Comparison of ENCODE assay signal across 18 cellular contexts in genomic region chr3:149186726-149187125, GRCh38. TPM values are rescaled to one million over a fixed set of nuclear protein-coding genes. Genes with fewer than 3 reads are reported as not detected.
DNase-seq lines count a peak whose midpoint lies in the region; ATAC-seq, FAIRE-seq and TF ChIP-seq lines count a peak whose summit lies in the region.
"Had no signal": no experiment of that assay in that cellular context is flagged by ENCODE, and none has a peak within 500 bp of the region (broad histone marks: within the 10 kb centered on the region; RNA-seq: fewer than 3 reads in every experiment).

No MANE protein-coding gene starts in this region.

- POLR2A ChIA-PET in HepG2 (lab: Yijun Ruan, JAX), result no interaction called here

- no peak for TF ChIP-seq EP300 in HepG2 (IDR thresholded peaks at IDR 0.05; ENCODE audit: low read depth in 2 of 2, low read length in 2 of 2)
- no peak for TF ChIP-seq EP300 in HepG2 (CRISPR knock-in tag; IDR thresholded peaks at IDR 0.05; ENCODE audit: borderline replicate concordance)

- peaks cover 0 to 8% (median 0%) of the 10 kb centered on the region in 5 experiments for H3K9me3 Mint-ChIP-seq in brain

- in situ Hi-C loops in HepG2 (cut with HindIII; ENCODE audit: extremely low pct_ligation_motif_present, low pct_unique_long_range_greater_than_20kb), result no loop called here

- H4K20me1 ChIP-seq in HepG2 (ENCODE audit: insufficient read depth, low read length), result no peaks in the 10 kb centered on the region

- H3K27ac ChIP-seq in right lobe of liver, result no peak overlapping the region
- no peak overlapping the region for H3K27ac ChIP-seq in HepG2 (ENCODE audit: extremely low read length, insufficient read depth, low read length)
- peak overlapping the region; percentile 58 for H3K27ac ChIP-seq in mesodermal cell (ENCODE audit: low read depth, low read length, severe bottlenecking)
- H3K27ac ChIP-seq: HL-60 had no signal

- TF ChIP-seq POLR2A in right lobe of liver (IDR thresholded peaks at IDR 0.05) (peak; percentile 36), HepG2 (IDR thresholded peaks at IDR 0.05; ENCODE audit: insufficient read depth in 1 of 2, low read depth in 2 of 2, low read length in 2 of 2) (no peak)

- H3K36me3 ChIP-seq in right lobe of liver, result peaks cover 0 to 76% (median 33%) of the 10 kb centered on the region in 4 donors
- H3K36me3 ChIP-seq in HepG2 (replicated peaks in 1 of 2; ENCODE audit: control insufficient read depth in 1 of 2, insufficient read depth in 2 of 2, low read length in 2 of 2), result peaks cover 9 to 56% of the 10 kb centered on the region in 2 experiments
- no peaks in the 10 kb centered on the region for H3K36me3 ChIP-seq in mesodermal cell (ENCODE audit: control insufficient read depth, insufficient read depth, low read length)
- H3K36me3 ChIP-seq: BE2C, HAP-1 had no signal

- no peak overlapping the region for H3K9ac ChIP-seq in HepG2 (ENCODE audit: insufficient read depth, low read depth, low read length)

- no peak for TF ChIP-seq RAD21 in HepG2 (CRISPR knock-in tag; IDR thresholded peaks at IDR 0.05)

- no TSS peak for BruUV-seq in HepG2 (replicated peaks; lab: Mats Ljungman, UMichigan)

- H3K27me3 ChIP-seq in right lobe of liver (no peaks in the 10 kb centered on the region), HepG2 (ENCODE audit: control insufficient read depth in 1 of 2, insufficient read depth in 2 of 2, low read length in 2 of 2) (no peaks in the 10 kb centered on the region)
- H3K27me3 ChIP-seq: BE2C had no signal

- no peak overlapping the region for H3K4me3 Mint-ChIP-seq in brain
- H3K4me3 Mint-ChIP-seq: CD4-positive, CD25-positive, alpha-beta regulatory T cell had no signal

- H3K4me1 Mint-ChIP-seq in brain, result peaks cover 6% of the 10 kb centered on the region
- H3K4me1 Mint-ChIP-seq: CD4-positive, CD25-positive, alpha-beta regulatory T cell had no signal

- FAIRE-seq in HepG2 (lab: Jason Lieb, UNC), result no peak
- FAIRE-seq: GM12891 had no signal

- WGBS in right lobe of liver (ENCODE audit: insufficient coverage, low coverage, low lambda C conversion rate, missing lambda C conversion rate), result 97% methylated on average over 3 of the region's 3 CpGs
- 93% methylated on average over 3 of the region's 3 CpGs for WGBS in HepG2 (ENCODE audit: low lambda C conversion rate)
- WGBS in mesodermal cell (ENCODE audit: insufficient coverage in 2 of 2), 2 experiments, result 67 to 72% methylated on average over 1 to 2 of the region's 3 CpGs

- peaks cover 8% of the 10 kb centered on the region for H3K36me3 Mint-ChIP-seq in brain

- ATAC-seq in right lobe of liver, result peak in 1 of 4 donors; percentile 3
- no peak for ATAC-seq in HepG2
- no peak for ATAC-seq in GM21786 (IDR thresholded peaks at IDR 0.05; ENCODE audit: unreplicated experiment)

- no peaks in the 10 kb centered on the region for H3K27me3 Mint-ChIP-seq in brain

- no peak for DNase-seq in right lobe of liver
- DNase-seq in HepG2 (ENCODE audit: low spot score), result no peak
- no peak for DNase-seq in effector CD8-positive, alpha-beta T cell (lab: John Stamatoyannopoulos, UW)
- DNase-seq in middle frontal gyrus (ENCODE audit: extremely low spot score, low spot score), result no peak
- DNase-seq in Kasumi-1 (lab: John Stamatoyannopoulos, UW), result no peak
- DNase-seq: 8988T; BE2C; Calu3; CD4-positive, CD25-positive, alpha-beta regulatory T cell; NCI-H1105; NCI-H2081 had no signal

- H3K79me2 ChIP-seq in HepG2 (ENCODE audit: insufficient read depth, low read length), result no peaks in the 10 kb centered on the region

- intact Hi-C loops in right lobe of liver (cut with DNase I) (no loop called here), HepG2 (cut with micrococcal nuclease; ENCODE audit: unreplicated experiment) (no loop called here)

- H2AFZ ChIP-seq in HepG2 (ENCODE audit: low read length), result no peak overlapping the region

- H3K4me1 ChIP-seq in right lobe of liver (no peaks in the 10 kb centered on the region), HepG2 (ENCODE audit: insufficient read depth, low read length) (no peaks in the 10 kb centered on the region), mesodermal cell (ENCODE audit: control insufficient read depth, insufficient read depth, low read length, poor library complexity, severe bottlenecking) (no peaks in the 10 kb centered on the region)
- H3K4me1 ChIP-seq: HAP-1 had no signal

- H3K4me3 ChIP-seq in right lobe of liver (no peak overlapping the region), HepG2 (replicated peaks in 1 of 3; ENCODE audit: insufficient read depth in 1 of 3, low read depth in 2 of 3, low read length in 3 of 3) (no peak overlapping the region), mesodermal cell (ENCODE audit: extremely low read depth, insufficient read depth, low read length, poor library complexity, severe bottlenecking) (no peak overlapping the region)
- H3K4me3 ChIP-seq: HAP-1 had no signal

- H3K27ac Mint-ChIP-seq in brain, result peak overlapping the region in 4 of 5 experiments; percentile 63 to 96 (median 82)
- H3K27ac Mint-ChIP-seq: CD4-positive, CD25-positive, alpha-beta regulatory T cell had no signal

- no peaks in the 10 kb centered on the region for H3K9me3 ChIP-seq in right lobe of liver
- H3K9me3 ChIP-seq in HepG2 (ENCODE audit: low read length), result no peaks in the 10 kb centered on the region
- no peaks in the 10 kb centered on the region for H3K9me3 ChIP-seq in mesodermal cell (ENCODE audit: control insufficient read depth, low read length)
- H3K9me3 ChIP-seq: BE2C, HAP-1 had no signal

- TF ChIP-seq CTCF in right lobe of liver (IDR thresholded peaks at IDR 0.05) (no peak), HepG2 (CRISPR knock-in tag; IDR thresholded peaks at IDR 0.05) (no peak), brain (conservative IDR thresholded peaks at IDR 0.05) (no peak)

- H3K4me2 ChIP-seq in HepG2 (ENCODE audit: low read depth, low read length), result no peak overlapping the region

- CTCF ChIA-PET in HepG2 (lab: Yijun Ruan, JAX; ENCODE audit: low intra/inter-chr PET ratio, low total read pairs), result no interaction called here

TF ChIP-seq in HepG2, 621 proteins besides CTCF, POLR2A, EP300 and RAD21 (continues in another document):
- TF ChIP-seq ZNF792 (CRISPR knock-in tag; IDR thresholded peaks at IDR 0.05), result no peak
- no peak for TF ChIP-seq SNRNP70 (IDR thresholded peaks at IDR 0.05; ENCODE audit: low read depth, low read length)
- TF ChIP-seq ZNF850 (CRISPR knock-in tag; conservative IDR thresholded peaks at IDR 0.05), result no peak

RNA-seq across cellular contexts. Expression of gene CP, which starts 34.9 kb away (rescaled TPM):
- total RNA-seq in right lobe of liver (1,000 to 10,000 TPM; 1,086 to 3,257 (median 1,852) TPM), HepG2 (2016; rRNA removed; fragmentation: Illumina TruSeq; extraction: Trizol) (21.1 and 42.6 TPM in 2 replicates)
- 2.7 and 3.7 TPM in 2 replicates for total RNA-seq in HepG2 (2016; cell fraction: cytosol; rRNA removed; fragmentation: Illumina TruSeq; extraction: Trizol; ENCODE audit: low read depth)
- total RNA-seq in HepG2 (2016; cell fraction: insoluble cytoplasmic fraction; rRNA removed; fragmentation: Illumina TruSeq; extraction: Trizol), result 18.7 and 40.2 TPM in 2 replicates
- total RNA-seq in HepG2 (2016; cell fraction: membrane; rRNA removed; fragmentation: Illumina TruSeq; extraction: Trizol), result 4.1 and 6.2 TPM in 2 replicates
- 45.7 and 53.7 TPM in 2 replicates for total RNA-seq in HepG2 (2016; cell fraction: nucleus; rRNA removed; fragmentation: Illumina TruSeq; extraction: Trizol)
- polyA plus RNA-seq in HepG2 (2011; rRNA removed) (789 and 863 TPM in 2 replicates), brain (ENCODE audit: insufficient read depth, low read depth, low replicate concordance) (8.1 TPM)
- 278 and 600 TPM in 2 replicates for polyA plus RNA-seq in HepG2 (2011; cell fraction: cytosol; rRNA removed)
- polyA plus RNA-seq in HepG2 (2011; cell fraction: nucleus; rRNA removed), result 526 and 705 TPM in 2 replicates
- 608 and 681 TPM in 2 replicates for polyA plus RNA-seq in HepG2 (2012)
- polyA plus RNA-seq in HepG2 (2016; cell fraction: cytosol; fragmentation: Illumina TruSeq; extraction: Trizol; ENCODE audit: low read depth), result 1.5 and 2.7 TPM in 2 replicates
- polyA plus RNA-seq in HepG2 (2016; cell fraction: insoluble cytoplasmic fraction; fragmentation: Illumina TruSeq; extraction: Trizol; ENCODE audit: low read depth), result 11.2 and 15.8 TPM in 2 replicates
- polyA plus RNA-seq in HepG2 (2016; cell fraction: membrane; fragmentation: Illumina TruSeq; extraction: Trizol; ENCODE audit: low read depth), result 2.8 and 3.1 TPM in 2 replicates
- polyA plus RNA-seq in HepG2 (2016; cell fraction: nucleus; fragmentation: Illumina TruSeq; extraction: Trizol; ENCODE audit: insufficient read depth, low read depth), result 53.4 and 55.4 TPM in 2 replicates
- polyA minus RNA-seq in HepG2 (2011; rRNA and poly(A)+ RNA removed; ENCODE audit: low replicate concordance), result 0.56 and 444 TPM in 2 replicates
- polyA minus RNA-seq in HepG2 (2011; cell fraction: cytosol; rRNA and poly(A)+ RNA removed), result 644 and 1,215 TPM in 2 replicates
- polyA minus RNA-seq in HepG2 (2011; cell fraction: nucleus; rRNA and poly(A)+ RNA removed), result 1,123 and 1,795 TPM in 2 replicates
- 0.59 TPM for polyA plus RNA-seq in mesodermal cell (2013, experiment 1 of 2)
- polyA plus RNA-seq in mesodermal cell (2013, experiment 2 of 2), result 0.51 TPM
- total RNA-seq: CD4-positive, CD25-positive, alpha-beta regulatory T cell; HT1080 had no signal

RNA-seq across cellular contexts. Expression of gene HPS3, which starts 57.3 kb away (rescaled TPM):
- total RNA-seq in right lobe of liver (1 to 10 TPM; 4.2 to 8.5 (median 6.3) TPM), HepG2 (2016; rRNA removed; fragmentation: Illumina TruSeq; extraction: Trizol) (18.9 and 23.6 TPM in 2 replicates)
- total RNA-seq in HepG2 (2016; cell fraction: cytosol; rRNA removed; fragmentation: Illumina TruSeq; extraction: Trizol; ENCODE audit: low read depth), result 3.7 and 4.1 TPM in 2 replicates
- 18.6 and 23.4 TPM in 2 replicates for total RNA-seq in HepG2 (2016; cell fraction: insoluble cytoplasmic fraction; rRNA removed; fragmentation: Illumina TruSeq; extraction: Trizol)
- total RNA-seq in HepG2 (2016; cell fraction: membrane; rRNA removed; fragmentation: Illumina TruSeq; extraction: Trizol), result 11.2 and 11.3 TPM in 2 replicates
- 12.3 and 14.7 TPM in 2 replicates for total RNA-seq in HepG2 (2016; cell fraction: nucleus; rRNA removed; fragmentation: Illumina TruSeq; extraction: Trizol)
- polyA plus RNA-seq in HepG2 (2011; rRNA removed) (8.7 and 9.5 TPM in 2 replicates), brain (ENCODE audit: insufficient read depth, low read depth, low replicate concordance) (7.4 TPM)
- polyA plus RNA-seq in HepG2 (2011; cell fraction: cytosol; rRNA removed), result 6.2 and 7.7 TPM in 2 replicates
- polyA plus RNA-seq in HepG2 (2011; cell fraction: nucleus; rRNA removed), result 8.2 and 10.9 TPM in 2 replicates
- polyA plus RNA-seq in HepG2 (2012), result 14.4 and 16.1 TPM in 2 replicates
- polyA plus RNA-seq in HepG2 (2016; cell fraction: cytosol; fragmentation: Illumina TruSeq; extraction: Trizol; ENCODE audit: low read depth), result 4.9 and 5.6 TPM in 2 replicates
- 22.4 and 24.1 TPM in 2 replicates for polyA plus RNA-seq in HepG2 (2016; cell fraction: insoluble cytoplasmic fraction; fragmentation: Illumina TruSeq; extraction: Trizol; ENCODE audit: low read depth)
- 5.6 and 8.1 TPM in 2 replicates for polyA plus RNA-seq in HepG2 (2016; cell fraction: membrane; fragmentation: Illumina TruSeq; extraction: Trizol; ENCODE audit: low read depth)
- polyA plus RNA-seq in HepG2 (2016; cell fraction: nucleus; fragmentation: Illumina TruSeq; extraction: Trizol; ENCODE audit: insufficient read depth, low read depth), result 17.3 and 20.8 TPM in 2 replicates
- 9.6 and 24.5 TPM in 2 replicates for polyA minus RNA-seq in HepG2 (2011; rRNA and poly(A)+ RNA removed; ENCODE audit: low replicate concordance)
- polyA minus RNA-seq in HepG2 (2011; cell fraction: cytosol; rRNA and poly(A)+ RNA removed), result 7.7 and 8.5 TPM in 2 replicates
- 26.1 and 27.8 TPM in 2 replicates for polyA minus RNA-seq in HepG2 (2011; cell fraction: nucleus; rRNA and poly(A)+ RNA removed)
- polyA plus RNA-seq in mesodermal cell (2013, experiment 1 of 2), result 36.7 TPM
- 39.2 TPM for polyA plus RNA-seq in mesodermal cell (2013, experiment 2 of 2)

Comparison
In these comparisons a context has a peak if more than half of its experiments do, and no peak if none do; other contexts are left out.
1. RNA of gene CP, which starts 34.9 kb away (total RNA-seq): 1,086 to 3,257 TPM in right lobe of liver; 2.7 to 53.7 TPM in HepG2; every median in the first group is over 10 times any median in the second.